8 cellular contexts compared by ENCODE assay signal in the genomic region with DNA sequence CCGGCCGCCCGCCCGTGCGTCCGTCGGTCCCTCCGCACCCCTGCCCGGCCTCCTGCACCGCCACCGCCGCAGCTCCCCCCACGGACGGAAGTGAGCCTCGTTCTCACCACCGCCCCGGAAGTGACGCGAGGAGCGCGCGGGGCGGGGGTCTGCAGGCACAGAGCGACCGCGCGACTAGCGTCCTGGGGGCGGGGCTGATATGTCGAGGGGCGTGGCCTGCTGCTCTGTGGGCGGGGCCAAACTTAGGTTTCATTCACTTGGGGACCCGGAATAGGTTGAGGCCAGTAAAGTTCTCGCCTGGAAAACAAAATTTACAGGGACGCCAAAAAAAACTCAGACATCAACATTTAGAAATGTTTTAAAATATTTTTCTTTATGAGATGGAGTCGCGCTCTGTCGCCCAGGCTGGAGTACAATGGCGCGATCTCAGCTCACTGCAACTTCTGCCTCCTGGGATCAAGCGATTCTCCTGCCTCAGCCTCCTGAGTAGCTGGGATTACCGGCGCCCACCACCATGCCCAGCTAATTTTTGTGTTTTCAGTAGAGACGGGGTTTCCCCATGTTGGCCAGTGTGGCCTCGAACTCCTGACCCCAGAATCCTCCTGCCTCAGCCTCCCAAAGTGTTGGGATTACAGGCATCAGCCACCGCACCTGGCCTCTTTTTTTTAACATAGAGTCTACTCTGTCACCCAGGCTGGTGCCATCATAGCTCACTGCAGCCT. TPM values are rescaled to one million over a fixed set of nuclear protein-coding genes. Genes with fewer than 3 reads are reported as not detected.
DNase-seq lines count a peak whose midpoint lies in the region; ATAC-seq, FAIRE-seq and TF ChIP-seq lines count a peak whose summit lies in the region.
"Not testable (repeated sequence)": the region's sequence is repeated elsewhere in the genome, so short reads cannot be mapped to it uniquely, and the experiment has no call there.

TSS of gene ABHD17A (minus strand) at position 99 of the 722 bp plus-strand sequence. CDS start 3,930 bp downstream, outside the sequence.

- intact Hi-C loops in colonic mucosa (cut with DNase I): not testable (repeated sequence)

- peak within 1 kb of the TSS; percentile 95 for H3K4me3 ChIP-seq in colonic mucosa

- peaks cover 10% of the 10 kb centered on the region for H3K4me1 ChIP-seq in colonic mucosa

- FAIRE-seq in GM19239 (lab: Jason Lieb, UNC): peak; percentile 98

- not testable (repeated sequence) for H3K9me3 ChIP-seq in colonic mucosa

- ATAC-seq in HG03521 (IDR thresholded peaks at IDR 0.05; ENCODE audit: unreplicated experiment): peak; percentile 87

- DNase-seq in AG09319 (ENCODE audit: extremely low read depth, low read depth): peak; percentile 74
- peak; percentile 99 for DNase-seq in GM19239 (ENCODE audit: insufficient read length, low spot score)
- DNase-seq in NCI-H82 (lab: John Stamatoyannopoulos, UW): peak; percentile 93
- peak; percentile 91 to 92 for DNase-seq in activated CD4-positive, alpha-beta T cell treated with anti-CD3 and anti-CD28 coated beads, Interleukin-2, amount 50 U/mL, for 24 hours (ENCODE audit: low read depth in 1 of 2, low spot score in 1 of 2)
- peak; percentile 96 for DNase-seq in colonic mucosa
- peak; percentile 92 for DNase-seq in kidney tubule cell (ENCODE audit: low spot score)
- DNase-seq in stimulated activated CD4-positive, alpha-beta T cell treated with anti-CD3 and anti-CD28 coated beads, Interleukin-15, amount 100 ng/mL, for 24 hours: peak; percentile 96

- H3K27ac ChIP-seq in colonic mucosa: peak within 1 kb of the TSS; percentile 82

- not testable (repeated sequence) for H3K27me3 ChIP-seq in colonic mucosa

- TF ChIP-seq CTCF in AG09319 (IDR thresholded peaks at IDR 0.05; ENCODE audit: low read depth, low read length); colonic mucosa (IDR thresholded peaks at IDR 0.05): not testable (repeated sequence)

- not testable (repeated sequence) for H3K36me3 ChIP-seq in colonic mucosa

- H3K9ac ChIP-seq in colonic mucosa (ENCODE audit: low read depth in 2 of 2, low read length in 2 of 2): peak within 1 kb of the TSS; percentile 94 to 95

RNA-seq across cellular contexts. Expression of gene ABHD17A, which starts in this region (rescaled TPM):
- total RNA-seq in colonic mucosa: 10 to 100 TPM; 53.3 to 78.5 TPM

Comparison
In these comparisons a context has a peak if more than half of its experiments do, and no peak if none do; other contexts are left out.
1. Peak in every context shown above with its lines: DNase-seq, ATAC-seq, H3K4me3 ChIP-seq and H3K27ac ChIP-seq.